8 cellular contexts compared by ENCODE assay signal in genomic region chr10:101830322-101831168, GRCh38. TPM values are rescaled to one million over a fixed set of nuclear protein-coding genes. Genes with fewer than 3 reads are reported as not detected.
DNase-seq lines count a peak whose midpoint lies in the region; ATAC-seq and TF ChIP-seq lines count a peak whose summit lies in the region.

No MANE protein-coding gene starts in this region.

- intact Hi-C loops in activated CD4-positive, alpha-beta memory T cell treated with anti-CD3 and anti-CD28 coated beads for 36 hours (cut with micrococcal nuclease) = loop anchor here (1.0 to 5.0 kb wide), 3 partner anchors 11 to 302 kb away; partner anchors contain the start of gene PPRC1

- H3K27ac Mint-ChIP-seq in activated CD4-positive, alpha-beta memory T cell treated with anti-CD3 and anti-CD28 coated beads for 36 hours = peak overlapping the region; percentile 86

- no peaks in the 10 kb centered on the region for H3K27me3 Mint-ChIP-seq in activated CD4-positive, alpha-beta memory T cell treated with anti-CD3 and anti-CD28 coated beads for 36 hours

- no peaks in the 10 kb centered on the region for H3K9me3 ChIP-seq in duodenal mucosa (ENCODE audit: control insufficient read depth in 1 of 2, low read length in 2 of 2)

- no peaks in the 10 kb centered on the region for H3K27me3 ChIP-seq in duodenal mucosa (ENCODE audit: control insufficient read depth in 1 of 2, insufficient read depth in 2 of 2, low read length in 2 of 2)

- H3K9me3 Mint-ChIP-seq in activated CD4-positive, alpha-beta memory T cell treated with anti-CD3 and anti-CD28 coated beads for 36 hours = no peaks in the 10 kb centered on the region

- peak overlapping the region; percentile 35 for H3K27ac ChIP-seq in duodenal mucosa (ENCODE audit: low read depth, low read length)

- ATAC-seq in GM19035 (IDR thresholded peaks at IDR 0.05; ENCODE audit: unreplicated experiment) = peak; percentile 64
- peak; percentile 51 for ATAC-seq in HG03196 (IDR thresholded peaks at IDR 0.05; ENCODE audit: unreplicated experiment)

- H3K36me3 ChIP-seq in duodenal mucosa (ENCODE audit: control insufficient read depth in 1 of 2, insufficient read depth in 2 of 2, low read length in 2 of 2) = peaks cover 0 to 9% of the 10 kb centered on the region in 2 donors

- H3K4me3 ChIP-seq in AG09309 (ENCODE audit: control insufficient read depth, low read depth, low read length) (peak overlapping the region; percentile 53), duodenal mucosa (ENCODE audit: low read depth in 1 of 2, low read length in 2 of 2) (peak overlapping the region; percentile 65 to 77)

- peak overlapping the region; percentile 75 for H3K4me3 Mint-ChIP-seq in activated CD4-positive, alpha-beta memory T cell treated with anti-CD3 and anti-CD28 coated beads for 36 hours

- POLR2A ChIA-PET in activated CD4-positive, alpha-beta memory T cell treated with anti-CD3 and anti-CD28 coated beads for 36 hours (lab: Charles Lee) = interaction anchor here (1.4 to 3.9 kb wide), 3 partner anchors 11 to 12 kb away, joined by 6 to 40 read pairs (median 15); partner anchors contain the start of gene OGA

- H3K4me1 Mint-ChIP-seq in activated CD4-positive, alpha-beta memory T cell treated with anti-CD3 and anti-CD28 coated beads for 36 hours (ENCODE audit: low read depth) = peaks cover 52% of the 10 kb centered on the region

- no peaks in the 10 kb centered on the region for H3K36me3 Mint-ChIP-seq in activated CD4-positive, alpha-beta memory T cell treated with anti-CD3 and anti-CD28 coated beads for 36 hours

- CTCF ChIA-PET in activated CD4-positive, alpha-beta memory T cell treated with anti-CD3 and anti-CD28 coated beads for 36 hours (lab: Charles Lee) = interaction anchor here (1.3 to 3.5 kb wide), 2 partner anchors 10 to 12 kb away, joined by 3 to 22 read pairs; partner anchors contain the start of gene OGA

- no peak for TF ChIP-seq CTCF in AG09309 (IDR thresholded peaks at IDR 0.05; ENCODE audit: control insufficient read depth, insufficient read depth, low read depth, low read length, missing control alignments)

- H3K4me1 ChIP-seq in duodenal mucosa (ENCODE audit: control insufficient read depth in 1 of 2, insufficient read depth in 2 of 2, low read length in 2 of 2) = peaks cover 15 to 25% of the 10 kb centered on the region in 2 donors

- DNase-seq in AG09309 (ENCODE audit: low read depth) (peak; percentile 57), NCI-H526 treated with DMSO at 0.1 percent for 48 hours (lab: John Stamatoyannopoulos, UW) (peak; percentile 67), lung microvascular endothelial cell (ENCODE audit: low read depth in 2 of 2) (peak; percentile 94 to 97)
- DNase-seq in activated CD4-positive, alpha-beta memory T cell treated with anti-CD3 and anti-CD28 coated beads for 36 hours = peak; percentile 93
- DNase-seq in stimulated activated CD4-positive, alpha-beta T cell treated with anti-CD3 and anti-CD28 coated beads, TNF-alpha, amount 100 ng/mL, for 48 hours (ENCODE audit: low read depth in 3 of 3) = peak; percentile 76 to 92 (median 87)

- H3K9ac ChIP-seq in duodenal mucosa (ENCODE audit: low read depth in 1 of 2, low read length in 2 of 2) = peak overlapping the region; percentile 48 to 67

RNA-seq across cellular contexts. Expression of gene OGA, which starts 12.3 kb away (rescaled TPM):
- total RNA-seq in activated CD4-positive, alpha-beta memory T cell treated with anti-CD3 and anti-CD28 coated beads for 36 hours = 100 to 1,000 TPM in 1 of 2 experiments, 10 to 100 TPM in 1; 93.2 to 105 TPM
- 43.8 and 64.3 TPM in 2 replicates for total RNA-seq in lung microvascular endothelial cell

RNA-seq across cellular contexts. Expression of gene KCNIP2, which starts 13.1 kb away (rescaled TPM):
- total RNA-seq in activated CD4-positive, alpha-beta memory T cell treated with anti-CD3 and anti-CD28 coated beads for 36 hours = 1 to 10 TPM; 1.4 to 1.8 TPM
- under 0.01 and 0.20 TPM in 2 replicates for total RNA-seq in lung microvascular endothelial cell

RNA-seq across cellular contexts. Expression of gene NPM3, which starts 47.3 kb away (rescaled TPM):
- total RNA-seq in activated CD4-positive, alpha-beta memory T cell treated with anti-CD3 and anti-CD28 coated beads for 36 hours = 100 to 1,000 TPM; 168 to 172 TPM
- 57.9 and 91.1 TPM in 2 replicates for total RNA-seq in lung microvascular endothelial cell

RNA-seq across cellular contexts. Expression of gene FGF8, which starts 54.6 kb away (rescaled TPM):
- total RNA-seq in activated CD4-positive, alpha-beta memory T cell treated with anti-CD3 and anti-CD28 coated beads for 36 hours = not detected
- not detected in 2 replicates for total RNA-seq in lung microvascular endothelial cell

Comparison
In these comparisons a context has a peak if more than half of its experiments do, and no peak if none do; other contexts are left out.
1. Peak in every context shown above with its lines: DNase-seq, ATAC-seq, H3K4me3 ChIP-seq and H3K27ac ChIP-seq.